In the genomic region with DNA sequence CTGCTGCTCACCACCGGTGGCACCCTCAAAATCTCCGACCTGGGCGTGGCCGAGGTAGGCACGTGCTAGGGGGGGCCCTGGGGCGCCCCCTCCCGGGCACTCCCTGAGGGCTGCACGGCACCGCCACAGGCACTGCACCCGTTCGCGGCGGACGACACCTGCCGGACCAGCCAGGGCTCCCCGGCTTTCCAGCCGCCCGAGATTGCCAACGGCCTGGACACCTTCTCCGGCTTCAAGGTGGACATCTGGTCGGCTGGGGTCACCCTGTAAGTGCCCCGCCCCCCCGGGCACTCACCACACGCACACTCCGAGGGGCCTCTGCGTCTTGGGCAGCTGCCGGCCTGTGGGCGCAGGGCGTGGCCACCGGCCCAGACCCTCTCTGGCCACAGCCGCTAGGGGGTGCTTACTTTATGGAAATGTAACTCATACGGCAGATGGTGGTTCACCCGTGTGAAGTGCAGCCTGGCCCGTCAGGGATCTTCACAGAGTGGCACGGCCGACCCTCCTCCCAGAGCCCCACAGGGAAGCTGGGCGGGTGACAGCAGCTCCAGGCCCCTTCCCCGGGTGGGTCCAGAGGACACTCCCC, we compare ENCODE assay signal across 23 cellular contexts. TPM values are rescaled to one million over a fixed set of nuclear protein-coding genes. Genes with fewer than 3 reads are reported as not detected.
A peak's percentile ranks its signal among the peaks of the same experiment; 100 is the strongest.
DNase-seq lines count a peak whose midpoint lies in the region; ATAC-seq and TF ChIP-seq lines count a peak whose summit lies in the region.
"Had no signal": no experiment of that assay in that cellular context is flagged by ENCODE, and none has a peak within 500 bp of the region (broad histone marks: within the 10 kb centered on the region; RNA-seq: fewer than 3 reads in every experiment).

No MANE protein-coding gene starts in this region.

- H3K9me3 ChIP-seq in SK-N-SH = no peaks in the 10 kb centered on the region
- no peaks in the 10 kb centered on the region for H3K9me3 ChIP-seq in skeletal muscle tissue (ENCODE audit: control insufficient read depth in 3 of 3, low read length in 3 of 3)
- H3K9me3 ChIP-seq: thoracic aorta had no signal

- ATAC-seq in SK-N-SH treated with all-trans-retinoic acid at 6 μM for 48 hours (no peak), HG03159 (IDR thresholded peaks at IDR 0.05; ENCODE audit: unreplicated experiment) (no peak)
- ATAC-seq: effector memory CD8-positive, alpha-beta T cell; natural killer cell had no signal

- no peak overlapping the region for H2AFZ ChIP-seq in SK-N-SH (ENCODE audit: low read depth)
- H2AFZ ChIP-seq: GM23248, hepatocyte had no signal

- TF ChIP-seq CTCF in SK-N-SH (IDR thresholded peaks at IDR 0.05) = peak; percentile 48
- peak; percentile 41 for TF ChIP-seq CTCF in brain microvascular endothelial cell (IDR thresholded peaks at IDR 0.05; ENCODE audit: low read depth, low read length, missing control alignments)

- no peak overlapping the region; a peak in 1 of 4 replicates for H3K27ac ChIP-seq in SK-N-SH (ENCODE audit: low read depth in 2 of 2, low read length in 1 of 2)
- H3K27ac ChIP-seq in brain microvascular endothelial cell = no peak overlapping the region
- no peak overlapping the region for H3K27ac ChIP-seq in skeletal muscle tissue (ENCODE audit: low read depth, low read length)
- H3K27ac ChIP-seq: GM23248, hepatocyte, thoracic aorta had no signal

- peaks cover 22% of the 10 kb centered on the region; the same call in 1 of the 2 replicates for H4K20me1 ChIP-seq in SK-N-SH (ENCODE audit: insufficient read depth)

- H3K9ac ChIP-seq in SK-N-SH (no peak overlapping the region), skeletal muscle tissue (ENCODE audit: low read depth in 1 of 3, low read length in 3 of 3) (peak overlapping the region in 2 of 3 donors; percentile 11 to 62)
- H3K9ac ChIP-seq: GM23248 had no signal

- H3K4me3 ChIP-seq in SK-N-SH (ENCODE audit: low read depth in 2 of 2, low read length in 1 of 2) = no peak overlapping the region
- H3K4me3 ChIP-seq in brain microvascular endothelial cell (ENCODE audit: low read depth, low read length) = no peak overlapping the region
- H3K4me3 ChIP-seq in skeletal muscle tissue (ENCODE audit: low read length in 3 of 3) = no peak overlapping the region
- H3K4me3 ChIP-seq: GM23248, hepatocyte, thoracic aorta had no signal

- H3K9me2 ChIP-seq in SK-N-SH = no peaks in the 10 kb centered on the region

- H3K79me2 ChIP-seq in SK-N-SH (ENCODE audit: insufficient read depth) = peaks cover 52% of the 10 kb centered on the region

- 60% methylated on average over 1 of the region's 38 CpGs for WGBS in SK-N-SH (ENCODE audit: low lambda C conversion rate)

- POLR2A ChIA-PET in SK-N-SH (lab: Yijun Ruan, JAX) = interaction anchor here (1.0 kb wide), 1 partner anchor 18 kb away, joined by 3 read pairs; no protein-coding TSS in a partner anchor

- TF ChIP-seq RAD21 in SK-N-SH (IDR thresholded peaks at IDR 0.05; ENCODE audit: low read length) = no peak

- CTCF ChIA-PET in SK-N-SH (lab: Yijun Ruan, JAX) = interaction anchor here (0.8 to 7.0 kb wide), 17 partner anchors 10 to 420 kb away, joined by 3 to 82 read pairs (median 5); a partner anchor contains a TSS

- H3K4me2 ChIP-seq in SK-N-SH = no peak overlapping the region
- H3K4me2 ChIP-seq: hepatocyte had no signal

- DNase-seq in SK-N-SH (peak; percentile 61), NCI-H524 treated with DMSO at 0.1 percent for 48 hours (lab: John Stamatoyannopoulos, UW) (peak; percentile 39), brain microvascular endothelial cell (no peak), COLO829 (ENCODE audit: low spot score) (no peak), hepatic stellate cell (ENCODE audit: low spot score) (no peak)
- DNase-seq: activated B cell treated with CpG ODN at 0.5 μM for 24 hours; CD4-positive, CD25-positive, alpha-beta regulatory T cell; DMS79 treated with DMSO at 0.1 percent for 48 hours; effector memory CD8-positive, alpha-beta T cell; GM23248; IMR-90; islet precursor cell; natural killer cell; NCI-H1930; NCI-H446; posterior cingulate gyrus; Right ventricle myocardium superior; T-helper 2 cell had no signal

- TF ChIP-seq EP300 in SK-N-SH (IDR thresholded peaks at IDR 0.05; ENCODE audit: borderline replicate concordance in 1 of 2, low read depth in 1 of 2, low read length in 1 of 2) = no peak

- H3K4me1 ChIP-seq in SK-N-SH (ENCODE audit: control insufficient read depth in 1 of 2, insufficient read depth in 2 of 2, low read depth in 1 of 2, low read length in 1 of 2) (peaks cover 8 to 14% of the 10 kb centered on the region in 2 experiments; a peak in 3 of 4 replicates), skeletal muscle tissue (ENCODE audit: control insufficient read depth in 3 of 3, insufficient read depth in 3 of 3, low read length in 3 of 3) (peaks cover 37 to 73% (median 60%) of the 10 kb centered on the region in 3 donors)

- in situ Hi-C loops in brain microvascular endothelial cell (cut with HindIII; ENCODE audit: low pct_ligation_motif_present, low sequenced_read_pairs) = no loop called here

- H3K36me3 ChIP-seq in SK-N-SH (replicated peaks in 1 of 2; ENCODE audit: control insufficient read depth in 1 of 2, insufficient read depth in 2 of 2, low read length in 1 of 2) (peaks cover 0 to 35% of the 10 kb centered on the region in 2 experiments), brain microvascular endothelial cell (replicated peaks) (peaks cover 17% of the 10 kb centered on the region), skeletal muscle tissue (ENCODE audit: control insufficient read depth in 3 of 3, insufficient read depth in 3 of 3, low read length in 3 of 3) (peaks cover 21 to 26% (median 23%) of the 10 kb centered on the region in 3 donors)

- H3K27me3 ChIP-seq in SK-N-SH (ENCODE audit: insufficient read depth) (no peaks in the 10 kb centered on the region), brain microvascular endothelial cell (replicated peaks) (no peaks in the 10 kb centered on the region), skeletal muscle tissue (ENCODE audit: control insufficient read depth in 3 of 3, insufficient read depth in 3 of 3, low read length in 3 of 3) (no peaks in the 10 kb centered on the region)
- H3K27me3 ChIP-seq: hepatocyte had no signal

- peaks cover 18% of the 10 kb centered on the region for H3F3A ChIP-seq in SK-N-SH (replicated peaks; ENCODE audit: insufficient read depth)

TF ChIP-seq in SK-N-SH treated with all-trans-retinoic acid at 6 μM for 48 hours, 23 proteins besides CTCF, POLR2A, EP300 and RAD21 (continues in another document):
- no peak for TF ChIP-seq ESRRG (CRISPR knock-in tag; IDR thresholded peaks at IDR 0.05)
- TF ChIP-seq, protein P1, sequence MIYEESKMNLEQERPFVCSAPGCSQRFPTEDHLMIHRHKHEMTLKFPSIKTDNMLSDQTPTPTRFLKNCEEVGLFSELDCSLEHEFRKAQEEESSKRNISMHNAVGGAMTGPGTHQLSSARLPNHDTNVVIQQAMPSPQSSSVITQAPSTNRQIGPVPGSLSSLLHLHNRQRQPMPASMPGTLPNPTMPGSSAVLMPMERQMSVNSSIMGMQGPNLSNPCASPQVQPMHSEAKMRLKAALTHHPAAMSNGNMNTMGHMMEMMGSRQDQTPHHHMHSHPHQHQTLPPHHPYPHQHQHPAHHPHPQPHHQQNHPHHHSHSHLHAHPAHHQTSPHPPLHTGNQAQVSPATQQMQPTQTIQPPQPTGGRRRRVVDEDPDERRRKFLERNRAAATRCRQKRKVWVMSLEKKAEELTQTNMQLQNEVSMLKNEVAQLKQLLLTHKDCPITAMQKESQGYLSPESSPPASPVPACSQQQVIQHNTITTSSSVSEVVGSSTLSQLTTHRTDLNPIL (CRISPR knock-in tag; IDR thresholded peaks at IDR 0.05; ENCODE audit: low read depth) = no peak
- no peak for TF ChIP-seq ZNF565 (CRISPR knock-in tag; conservative IDR thresholded peaks at IDR 0.05; ENCODE audit: low read depth)
- TF ChIP-seq, protein P2, sequence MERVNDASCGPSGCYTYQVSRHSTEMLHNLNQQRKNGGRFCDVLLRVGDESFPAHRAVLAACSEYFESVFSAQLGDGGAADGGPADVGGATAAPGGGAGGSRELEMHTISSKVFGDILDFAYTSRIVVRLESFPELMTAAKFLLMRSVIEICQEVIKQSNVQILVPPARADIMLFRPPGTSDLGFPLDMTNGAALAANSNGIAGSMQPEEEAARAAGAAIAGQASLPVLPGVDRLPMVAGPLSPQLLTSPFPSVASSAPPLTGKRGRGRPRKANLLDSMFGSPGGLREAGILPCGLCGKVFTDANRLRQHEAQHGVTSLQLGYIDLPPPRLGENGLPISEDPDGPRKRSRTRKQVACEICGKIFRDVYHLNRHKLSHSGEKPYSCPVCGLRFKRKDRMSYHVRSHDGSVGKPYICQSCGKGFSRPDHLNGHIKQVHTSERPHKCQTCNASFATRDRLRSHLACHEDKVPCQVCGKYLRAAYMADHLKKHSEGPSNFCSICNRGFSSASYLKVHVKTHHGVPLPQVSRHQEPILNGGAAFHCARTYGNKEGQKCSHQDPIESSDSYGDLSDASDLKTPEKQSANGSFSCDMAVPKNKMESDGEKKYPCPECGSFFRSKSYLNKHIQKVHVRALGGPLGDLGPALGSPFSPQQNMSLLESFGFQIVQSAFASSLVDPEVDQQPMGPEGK (CRISPR knock-in tag; IDR thresholded peaks at IDR 0.05; ENCODE audit: borderline replicate concordance) = no peak
- TF ChIP-seq OSR1 (CRISPR knock-in tag; IDR thresholded peaks at IDR 0.05) = no peak

RNA-seq across cellular contexts. Expression of a gene that starts 15.0 kb away (rescaled TPM):
- polyA plus RNA-seq in SK-N-SH (2012; rRNA removed) = 53.5 and 55.5 TPM in 2 replicates
- 27.7 and 37.8 TPM in 2 replicates for polyA plus RNA-seq in SK-N-SH (2012; cell fraction: cytosol; rRNA removed)
- polyA plus RNA-seq in SK-N-SH (2012; cell fraction: nucleus; rRNA removed) = 173 and 201 TPM in 2 replicates
- total RNA-seq in skeletal muscle tissue = 51.7 TPM

RNA-seq across cellular contexts. Expression of a gene that starts 17.3 kb away (rescaled TPM):
- polyA plus RNA-seq in SK-N-SH (2012; rRNA removed) = 4.8 and 5.1 TPM in 2 replicates
- polyA plus RNA-seq in SK-N-SH (2012; cell fraction: cytosol; rRNA removed) = 1.6 and 3.5 TPM in 2 replicates
- polyA plus RNA-seq in SK-N-SH (2012; cell fraction: nucleus; rRNA removed) = 25.2 and 37.7 TPM in 2 replicates
- total RNA-seq in skeletal muscle tissue = not detected
- polyA plus RNA-seq: CD4-positive, CD25-positive, alpha-beta regulatory T cell had no signal

RNA-seq across cellular contexts. Expression of a gene that starts 21.0 kb away (rescaled TPM):
- polyA plus RNA-seq in SK-N-SH (2012; rRNA removed) = 133 and 226 TPM in 2 replicates
- polyA plus RNA-seq in SK-N-SH (2012; cell fraction: cytosol; rRNA removed) = 114 and 155 TPM in 2 replicates
- 81.6 and 162 TPM in 2 replicates for polyA plus RNA-seq in SK-N-SH (2012; cell fraction: nucleus; rRNA removed)
- total RNA-seq in skeletal muscle tissue = 24.5 TPM

RNA-seq across cellular contexts. Expression of a gene that starts 27.8 kb away (rescaled TPM):
- polyA plus RNA-seq in SK-N-SH (2012; rRNA removed) = 8.2 and 13.9 TPM in 2 replicates
- polyA plus RNA-seq in SK-N-SH (2012; cell fraction: cytosol; rRNA removed) = 6.8 and 9.9 TPM in 2 replicates
- 53.9 and 79.1 TPM in 2 replicates for polyA plus RNA-seq in SK-N-SH (2012; cell fraction: nucleus; rRNA removed)
- 5.2 TPM for total RNA-seq in skeletal muscle tissue

RNA-seq across cellular contexts. Expression of a gene that starts 46.5 kb away (rescaled TPM):
- polyA plus RNA-seq in SK-N-SH (2012; rRNA removed) = 15.7 and 18.3 TPM in 2 replicates
- 4.5 and 9.3 TPM in 2 replicates for polyA plus RNA-seq in SK-N-SH (2012; cell fraction: cytosol; rRNA removed)
- 69.0 and 70.1 TPM in 2 replicates for polyA plus RNA-seq in SK-N-SH (2012; cell fraction: nucleus; rRNA removed)
- 10.4 TPM for total RNA-seq in skeletal muscle tissue

Comparison
In these comparisons a context has a peak if more than half of its experiments do, and no peak if none do; other contexts are left out.
1. DNase-seq: peak in SK-N-SH (single experiment) and NCI-H524 treated with DMSO at 0.1 percent for 48 hours (single experiment); none in brain microvascular endothelial cell (single experiment), COLO829 (single experiment) and hepatic stellate cell (single experiment).